ENCODE assay signal across 11 cellular contexts in genomic region chr9:131651599-131651998, GRCh38.
A peak's percentile ranks its signal among the peaks of the same experiment; 100 is the strongest.
DNase-seq lines count a peak whose midpoint lies in the region; ATAC-seq and TF ChIP-seq lines count a peak whose summit lies in the region.
"Had no signal": no experiment of that assay in that cellular context is flagged by ENCODE, and none has a peak within 500 bp of the region (broad histone marks: within the 10 kb centered on the region; RNA-seq: fewer than 3 reads in every experiment).

No MANE protein-coding gene starts in this region.

- no peaks in the 10 kb centered on the region for H3K27me3 Mint-ChIP-seq in activated naive CD8-positive, alpha-beta T cell treated with anti-CD3 and anti-CD28 coated beads for 36 hours
- H3K27me3 Mint-ChIP-seq in memory B cell = no peaks in the 10 kb centered on the region

- H3K9ac ChIP-seq in BLaER1 treated with 17β-estradiol and CSF1 and Interleukin-3, amounts not matched to agents 10 nM and 100 nM = peak overlapping the region in 4 of 11 experiments; percentile 36 to 53 (median 45); a peak in 6 of 22 replicates
- H3K9ac ChIP-seq in SK-N-SH = no peak overlapping the region

- H3K79me2 ChIP-seq in SK-N-SH (ENCODE audit: insufficient read depth) = peaks cover 29% of the 10 kb centered on the region

- 66 to 70% methylated on average over 3 of the region's 3 CpGs for WGBS in lower leg skin, 2 donors
- 78% methylated on average over 3 of the region's 3 CpGs for WGBS in SK-N-SH (ENCODE audit: low lambda C conversion rate)

- peaks cover 31 to 55% (median 43%) of the 10 kb centered on the region in 11 experiments for H3K36me3 ChIP-seq in BLaER1 treated with 17β-estradiol and CSF1 and Interleukin-3, amounts not matched to agents 10 nM and 100 nM
- H3K36me3 ChIP-seq in SK-N-SH (replicated peaks in 1 of 2; ENCODE audit: control insufficient read depth in 1 of 2, insufficient read depth in 2 of 2, low read length in 1 of 2) = peaks cover 8 to 9% of the 10 kb centered on the region in 2 experiments
- H3K36me3 ChIP-seq: transverse colon had no signal

- H3F3A ChIP-seq in SK-N-SH (replicated peaks; ENCODE audit: insufficient read depth) = no peaks in the 10 kb centered on the region

- POLR2A ChIA-PET in SK-N-SH (lab: Yijun Ruan, JAX) = no interaction called here

- peaks cover 29% of the 10 kb centered on the region for H3K36me3 Mint-ChIP-seq in activated naive CD8-positive, alpha-beta T cell treated with anti-CD3 and anti-CD28 coated beads for 36 hours
- H3K36me3 Mint-ChIP-seq in memory B cell = peaks cover 18% of the 10 kb centered on the region

- H3K9me2 ChIP-seq in SK-N-SH = no peaks in the 10 kb centered on the region

- no peak for TF ChIP-seq POLR2A in lower leg skin (IDR thresholded peaks at IDR 0.05)

- H3K9me3 Mint-ChIP-seq in activated naive CD8-positive, alpha-beta T cell treated with anti-CD3 and anti-CD28 coated beads for 36 hours = no peaks in the 10 kb centered on the region
- no peaks in the 10 kb centered on the region for H3K9me3 Mint-ChIP-seq in memory B cell

- no peak overlapping the region for H3K4me3 ChIP-seq in BLaER1 treated with 17β-estradiol and CSF1 and Interleukin-3, amounts not matched to agents 10 nM and 100 nM
- H3K4me3 ChIP-seq in lower leg skin (ENCODE audit: low read depth, poor library complexity, severe bottlenecking) (no peak overlapping the region), SK-N-SH (ENCODE audit: low read depth in 2 of 2, low read length in 1 of 2) (no peak overlapping the region)
- H3K4me3 ChIP-seq: esophagus muscularis mucosa, transverse colon had no signal

- peaks cover 24 to 91% (median 65%) of the 10 kb centered on the region in 10 experiments for H3K4me1 ChIP-seq in BLaER1 treated with 17β-estradiol and CSF1 and Interleukin-3, amounts not matched to agents 10 nM and 100 nM
- H3K4me1 ChIP-seq in SK-N-SH (ENCODE audit: control insufficient read depth in 1 of 2, insufficient read depth in 2 of 2, low read depth in 1 of 2, low read length in 1 of 2) = no peaks in the 10 kb centered on the region; a peak in 1 of 4 replicates

- no peak overlapping the region for H2AFZ ChIP-seq in SK-N-SH (ENCODE audit: low read depth)

- no peak for TF ChIP-seq EP300 in SK-N-SH (IDR thresholded peaks at IDR 0.05; ENCODE audit: borderline replicate concordance in 1 of 2, low read depth in 1 of 2, low read length in 1 of 2)

- no peak for TF ChIP-seq CTCF in lower leg skin (IDR thresholded peaks at IDR 0.05)
- no peak for TF ChIP-seq CTCF in SK-N-SH (IDR thresholded peaks at IDR 0.05)

- peaks cover 33% of the 10 kb centered on the region for H3K4me1 Mint-ChIP-seq in activated naive CD8-positive, alpha-beta T cell treated with anti-CD3 and anti-CD28 coated beads for 36 hours
- H3K4me1 Mint-ChIP-seq in memory B cell = peaks cover 44% of the 10 kb centered on the region

- peak overlapping the region in 8 of 11 experiments; percentile 12 to 90 (median 70); a peak in 13 of 22 replicates for H3K4me2 ChIP-seq in BLaER1 treated with 17β-estradiol and CSF1 and Interleukin-3, amounts not matched to agents 10 nM and 100 nM
- no peak overlapping the region for H3K4me2 ChIP-seq in SK-N-SH

- CTCF ChIA-PET in SK-N-SH (lab: Yijun Ruan, JAX) = interaction anchor here (1.4 kb wide), 1 partner anchor 9 kb away, joined by 7 read pairs; no protein-coding TSS in a partner anchor

- H3K27ac Mint-ChIP-seq in activated naive CD8-positive, alpha-beta T cell treated with anti-CD3 and anti-CD28 coated beads for 36 hours = peak overlapping the region; percentile 62
- H3K27ac Mint-ChIP-seq in memory B cell = peak overlapping the region; percentile 77

- H3K27ac ChIP-seq in BLaER1 treated with 17β-estradiol and CSF1 and Interleukin-3, amounts not matched to agents 10 nM and 100 nM = peak overlapping the region in 8 of 11 experiments; percentile 11 to 81 (median 60); a peak in 14 of 22 replicates
- H3K27ac ChIP-seq in SK-N-SH (ENCODE audit: low read depth in 2 of 2, low read length in 1 of 2) = no peak overlapping the region

- intact Hi-C loops in lower leg skin (cut with DNase I; ENCODE audit: low total_unique reads) = no loop called here

- H3K27me3 ChIP-seq in BLaER1 treated with 17β-estradiol and CSF1 and Interleukin-3, amounts not matched to agents 10 nM and 100 nM = no peaks in the 10 kb centered on the region
- H3K27me3 ChIP-seq in SK-N-SH (ENCODE audit: insufficient read depth) = no peaks in the 10 kb centered on the region
- H3K27me3 ChIP-seq: esophagus muscularis mucosa, transverse colon had no signal

- H3K4me3 Mint-ChIP-seq in activated naive CD8-positive, alpha-beta T cell treated with anti-CD3 and anti-CD28 coated beads for 36 hours = no peak overlapping the region
- no peak overlapping the region for H3K4me3 Mint-ChIP-seq in memory B cell

- DNase-seq in M059J (ENCODE audit: low read depth) = peak; percentile 33
- no peak for DNase-seq in activated naive CD8-positive, alpha-beta T cell treated with anti-CD3 and anti-CD28 coated beads for 36 hours
- DNase-seq in memory B cell (ENCODE audit: low spot score in 2 of 2) = no peak
- no peak for DNase-seq in lower leg skin (ENCODE audit: low spot score in 2 of 2)
- DNase-seq in SK-N-SH = no peak
- DNase-seq: NCI-H2171, transverse colon had no signal

- ATAC-seq in memory B cell (ENCODE audit: low read depth) = no peak
- no peak for ATAC-seq in GM19395 (IDR thresholded peaks at IDR 0.05; ENCODE audit: unreplicated experiment)
- no peak for ATAC-seq in GM18909 (IDR thresholded peaks at IDR 0.05; ENCODE audit: poor library complexity, unreplicated experiment)

- H3K9me3 ChIP-seq in BLaER1 treated with 17β-estradiol and CSF1 and Interleukin-3, amounts not matched to agents 10 nM and 100 nM (replicated peaks in 1 of 11) = no peaks in the 10 kb centered on the region
- no peaks in the 10 kb centered on the region for H3K9me3 ChIP-seq in SK-N-SH
- H3K9me3 ChIP-seq: esophagus muscularis mucosa, transverse colon had no signal

- peaks cover 0 to 72% (median 26%) of the 10 kb centered on the region in 11 experiments; a peak in 10 of 22 replicates for H4K20me1 ChIP-seq in BLaER1 treated with 17β-estradiol and CSF1 and Interleukin-3, amounts not matched to agents 10 nM and 100 nM
- peaks cover 12% of the 10 kb centered on the region; the same call in 1 of the 2 replicates for H4K20me1 ChIP-seq in SK-N-SH (ENCODE audit: insufficient read depth)

- no peak for TF ChIP-seq RAD21 in SK-N-SH (IDR thresholded peaks at IDR 0.05; ENCODE audit: low read length)

TF ChIP-seq in SK-N-SH, 30 proteins besides CTCF, POLR2A, EP300 and RAD21:
- TF ChIP-seq FOXM1 (IDR thresholded peaks at IDR 0.05; ENCODE audit: low read depth) (no peak), RXRA (IDR thresholded peaks at IDR 0.05; ENCODE audit: borderline replicate concordance, low read depth) (no peak), TEAD4 (IDR thresholded peaks at IDR 0.05; ENCODE audit: borderline replicate concordance, insufficient read depth) (no peak), GABPA (IDR thresholded peaks at IDR 0.05; ENCODE audit: low read depth) (no peak)

Comparison
In these comparisons a context has a peak if more than half of its experiments do, and no peak if none do; other contexts are left out.
1. H3K27ac ChIP-seq: peak in BLaER1 treated with 17β-estradiol and CSF1 and Interleukin-3, amounts not matched to agents 10 nM and 100 nM (8 of 11); none in SK-N-SH (0 of 2).